In the genomic region with DNA sequence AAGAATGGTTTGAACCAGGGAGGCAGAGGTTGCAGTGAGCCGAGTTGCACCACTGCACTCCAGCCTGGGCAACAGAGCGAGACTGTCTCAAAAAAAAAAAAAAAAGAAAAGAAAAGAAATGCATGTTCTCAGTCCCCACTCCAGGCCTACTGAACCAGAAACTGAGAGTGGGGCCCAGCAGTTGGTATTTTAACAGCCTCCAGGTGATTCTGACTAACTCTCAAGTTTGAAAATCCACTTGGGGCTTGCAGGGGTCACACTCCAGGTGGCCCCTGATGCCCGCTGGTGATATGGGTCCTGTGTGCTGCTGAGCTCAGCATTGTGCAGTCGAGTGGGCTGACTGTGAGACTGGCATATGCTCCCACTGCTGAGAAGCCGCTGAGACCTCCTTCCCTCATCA, we compare ENCODE assay signal across 29 cellular contexts.
"Had no signal": no experiment of that assay in that cellular context is flagged by ENCODE, and none has a peak within 500 bp of the region (broad histone marks: within the 10 kb centered on the region; RNA-seq: fewer than 3 reads in every experiment).

No MANE protein-coding gene starts in this region.

- H3K9me3 Mint-ChIP-seq: effector memory CD8-positive, alpha-beta T cell; immature natural killer cell; natural killer cell treated with Interleukin-12 subunit alpha and Interleukin-12 subunit beta and Interleukin-15 and Interleukin-18, amount 100 ng/mL, for 72 hours; stimulated activated naive CD8-positive, alpha-beta T cell treated with anti-CD3 and anti-CD28 coated beads, Interleukin-15, amount 100 ng/mL, for 72 hours had no signal

- H3K4me3 ChIP-seq: esophagus squamous epithelium, lung, mucosa of descending colon, prostate gland, right atrium auricular region, smooth muscle cell, suprapubic skin, vagina had no signal

- H3K36me3 ChIP-seq: esophagus squamous epithelium, prostate gland, right atrium auricular region, suprapubic skin, vagina had no signal

- H3K4me1 ChIP-seq: esophagus squamous epithelium, prostate gland, right atrium auricular region, vagina had no signal

- H3K27me3 ChIP-seq: right atrium auricular region, suprapubic skin, vagina had no signal

- H3K27ac Mint-ChIP-seq: effector memory CD8-positive, alpha-beta T cell; immature natural killer cell; memory B cell; mesothelial cell of epicardium; naive B cell; natural killer cell treated with Interleukin-12 subunit alpha and Interleukin-12 subunit beta and Interleukin-15 and Interleukin-18, amount 100 ng/mL, for 72 hours; stimulated activated naive CD8-positive, alpha-beta T cell treated with anti-CD3 and anti-CD28 coated beads, Interleukin-15, amount 100 ng/mL, for 72 hours had no signal

- H3K4me2 ChIP-seq: smooth muscle cell had no signal

- DNase-seq: cortex of kidney; effector memory CD8-positive, alpha-beta T cell; erythroblast; esophagus squamous epithelium; hypothalamus; immature natural killer cell; islet precursor cell; mucosa of descending colon; naive B cell; stimulated activated CD4-positive, alpha-beta T cell treated with anti-CD3 and anti-CD28 coated beads, Interleukin-12 subunit alpha, Interleukin-12 subunit beta, amount 100 ng/mL, for 4 hours; stimulated activated CD4-positive, alpha-beta T cell treated with anti-CD3 and anti-CD28 coated beads, Interleukin-1b, Interleukin-23, amount 100 ng/mL, for 48 hours; stimulated activated CD4-positive, alpha-beta T cell treated with anti-CD3 and anti-CD28 coated beads, Interleukin-4, amount 100 ng/mL, for 1 hour; stimulated activated CD8-positive, alpha-beta memory T cell treated with anti-CD3 and anti-CD28 coated beads, Interleukin-4, amount 100 ng/mL, for 48 hours; stimulated activated naive CD4-positive, alpha-beta T cell; stimulated activated naive CD8-positive, alpha-beta T cell treated with anti-CD3 and anti-CD28 coated beads, Interleukin-15, amount 100 ng/mL, for 72 hours; trophoblast cell had no signal

- ATAC-seq: effector memory CD8-positive, alpha-beta T cell; mucosa of descending colon; natural killer cell treated with Interleukin-12 subunit alpha and Interleukin-12 subunit beta and Interleukin-15 and Interleukin-18, amount 100 ng/mL, for 72 hours; sciatic nerve; stimulated activated naive CD8-positive, alpha-beta T cell treated with anti-CD3 and anti-CD28 coated beads, Interleukin-15, amount 100 ng/mL, for 72 hours had no signal

- H3K27ac ChIP-seq: esophagus squamous epithelium, prostate gland, right atrium auricular region, suprapubic skin, vagina had no signal

- H3K36me3 Mint-ChIP-seq: immature natural killer cell; memory B cell; mesothelial cell of epicardium; naive B cell; natural killer cell treated with Interleukin-12 subunit alpha and Interleukin-12 subunit beta and Interleukin-15 and Interleukin-18, amount 100 ng/mL, for 72 hours had no signal

- H3K9me3 ChIP-seq: esophagus squamous epithelium, mucosa of descending colon, prostate gland, right atrium auricular region, suprapubic skin, vagina had no signal

- H3K4me1 Mint-ChIP-seq: immature natural killer cell; memory B cell; naive B cell; neural crest cell; stimulated activated naive CD8-positive, alpha-beta T cell treated with anti-CD3 and anti-CD28 coated beads, Interleukin-15, amount 100 ng/mL, for 72 hours had no signal

- H3K4me3 Mint-ChIP-seq: effector memory CD8-positive, alpha-beta T cell; immature natural killer cell; memory B cell; mesothelial cell of epicardium; naive B cell; natural killer cell treated with Interleukin-12 subunit alpha and Interleukin-12 subunit beta and Interleukin-15 and Interleukin-18, amount 100 ng/mL, for 72 hours; neural crest cell; stimulated activated naive CD8-positive, alpha-beta T cell treated with anti-CD3 and anti-CD28 coated beads, Interleukin-15, amount 100 ng/mL, for 72 hours had no signal

- FAIRE-seq: endometrium, frontal cortex had no signal
